In genomic region chr2:106104332-106105062, GRCh38 we compare ENCODE assay signal across 8 cellular contexts.
DNase-seq lines count a peak whose midpoint lies in the region; ATAC-seq, FAIRE-seq and TF ChIP-seq lines count a peak whose summit lies in the region.

No MANE protein-coding gene starts in this region.

- H2BK12ac ChIP-seq in mesenchymal stem cell (ENCODE audit: low read length in 2 of 2): no peak overlapping the region

- no peak overlapping the region for H3K14ac ChIP-seq in mesenchymal stem cell (ENCODE audit: low read length in 2 of 2)

- H3K23ac ChIP-seq in mesenchymal stem cell (ENCODE audit: low read length in 2 of 2): no peak overlapping the region

- no peak overlapping the region for H3K27ac ChIP-seq in effector memory CD4-positive, alpha-beta T cell (ENCODE audit: insufficient read depth, low read length, poor library complexity, severe bottlenecking)
- no peak overlapping the region for H3K27ac ChIP-seq in mesenchymal stem cell (ENCODE audit: low read length, poor library complexity, severe bottlenecking)
- no peak overlapping the region for H3K27ac ChIP-seq in stomach

- H2BK120ac ChIP-seq in mesenchymal stem cell (ENCODE audit: low read depth, low read length): no peak overlapping the region

- H2AK5ac ChIP-seq in mesenchymal stem cell (ENCODE audit: low read length, severe bottlenecking): no peak overlapping the region

- H3K4me3 ChIP-seq in effector memory CD4-positive, alpha-beta T cell (ENCODE audit: insufficient read depth, low read depth, low read length, poor library complexity, severe bottlenecking): no peak overlapping the region
- H3K4me3 ChIP-seq in mesenchymal stem cell (ENCODE audit: insufficient read depth in 1 of 2, low read depth in 1 of 2, low read length in 2 of 2) (no peak overlapping the region), stomach (no peak overlapping the region)

- peak; percentile 45 for ATAC-seq in HG03196 (IDR thresholded peaks at IDR 0.05; ENCODE audit: unreplicated experiment)

- no peaks in the 10 kb centered on the region for H3K27me3 ChIP-seq in effector memory CD4-positive, alpha-beta T cell (replicated peaks; ENCODE audit: control insufficient read depth, insufficient read depth, low read length, poor library complexity, severe bottlenecking)
- H3K27me3 ChIP-seq in mesenchymal stem cell (ENCODE audit: control insufficient read depth in 1 of 2, insufficient read depth in 1 of 2, low read length in 2 of 2) (no peaks in the 10 kb centered on the region), stomach (no peaks in the 10 kb centered on the region)

- H2AFZ ChIP-seq in mesenchymal stem cell (ENCODE audit: low read depth, low read length): no peak overlapping the region

- H3K9ac ChIP-seq in mesenchymal stem cell (ENCODE audit: low read length): no peak overlapping the region

- H3K9me3 ChIP-seq in effector memory CD4-positive, alpha-beta T cell (ENCODE audit: control insufficient read depth, low read length): no peaks in the 10 kb centered on the region
- H3K9me3 ChIP-seq in mesenchymal stem cell (ENCODE audit: control insufficient read depth, low read length) (no peaks in the 10 kb centered on the region), stomach (no peaks in the 10 kb centered on the region)

- peaks cover 10% of the 10 kb centered on the region for H3K79me1 ChIP-seq in mesenchymal stem cell (replicated peaks; ENCODE audit: low read length, poor library complexity, severe bottlenecking)

- no peak overlapping the region for H3K4ac ChIP-seq in mesenchymal stem cell (ENCODE audit: low read depth in 1 of 2, low read length in 2 of 2)

- FAIRE-seq in GM18507 (lab: Jason Lieb, UNC): peak; percentile 92

- H3K4me1 ChIP-seq in effector memory CD4-positive, alpha-beta T cell (ENCODE audit: control insufficient read depth, insufficient read depth, low read length, poor library complexity, severe bottlenecking): no peaks in the 10 kb centered on the region
- H3K4me1 ChIP-seq in mesenchymal stem cell (ENCODE audit: control insufficient read depth, insufficient read depth, low read depth, low read length) (peaks cover 13% of the 10 kb centered on the region), stomach (peaks cover 0 to 32% (median 13%) of the 10 kb centered on the region in 4 donors)

- H3K36me3 ChIP-seq in effector memory CD4-positive, alpha-beta T cell (ENCODE audit: control insufficient read depth, insufficient read depth, low read length): peaks cover 25% of the 10 kb centered on the region
- peaks cover 25 to 56% of the 10 kb centered on the region in 2 experiments for H3K36me3 ChIP-seq in mesenchymal stem cell (ENCODE audit: control insufficient read depth in 1 of 2, insufficient read depth in 2 of 2, low read depth in 1 of 2, low read length in 2 of 2)
- H3K36me3 ChIP-seq in stomach: peaks cover 0 to 39% (median 21%) of the 10 kb centered on the region in 4 donors

- no peak for TF ChIP-seq POLR2A in stomach (IDR thresholded peaks at IDR 0.05)

- H2BK5ac ChIP-seq in mesenchymal stem cell (ENCODE audit: low read depth, low read length, poor library complexity, severe bottlenecking): no peak overlapping the region

- no peak overlapping the region for H4K8ac ChIP-seq in mesenchymal stem cell (ENCODE audit: low read length)

- intact Hi-C loops in stomach (cut with DNase I; ENCODE audit: low total_unique reads): loop anchor here (5.0 to 10.0 kb wide), 2 partner anchors 433 to 480 kb away; no protein-coding TSS in a partner anchor

- peak; percentile 97 for TF ChIP-seq CTCF in AG09319 (IDR thresholded peaks at IDR 0.05; ENCODE audit: low read depth, low read length)
- peak in 6 of 7 experiments; percentile 78 to 98 (median 94) for TF ChIP-seq CTCF in stomach (IDR thresholded peaks at IDR 0.05)

- WGBS in mesenchymal stem cell: 66% methylated on average over 15 of the region's 16 CpGs
- 30 to 43% (median 38%) methylated on average over 16 of the region's 16 CpGs for WGBS in stomach, 5 donors

- no peak overlapping the region for H3K4me2 ChIP-seq in mesenchymal stem cell (ENCODE audit: low read length, poor library complexity, severe bottlenecking)

- no peak for TF ChIP-seq EP300 in stomach (IDR thresholded peaks at IDR 0.05)

- H4K91ac ChIP-seq in mesenchymal stem cell (ENCODE audit: low read length): no peak overlapping the region

- DNase-seq in AG09319 (ENCODE audit: extremely low read depth, low read depth) (peak; percentile 35), GM18507 (ENCODE audit: extremely low spot score, insufficient read length, low read depth) (peak; percentile 59), NCI-H526 treated with DMSO at 0.1 percent for 48 hours (lab: John Stamatoyannopoulos, UW) (peak; percentile 44), mesenchymal stem cell (peak; percentile 67), stomach (peak; percentile 74)
- peak; percentile 62 for DNase-seq in activated CD4-positive, alpha-beta T cell treated with anti-CD3 and anti-CD28 coated beads, Interleukin-2, amount 50 U/mL, for 1 hour
- peak; percentile 33 to 58 (median 41) for DNase-seq in effector memory CD4-positive, alpha-beta T cell

- no peak overlapping the region for H2BK15ac ChIP-seq in mesenchymal stem cell (ENCODE audit: low read depth, poor library complexity, severe bottlenecking)

- no peak overlapping the region for H3K18ac ChIP-seq in mesenchymal stem cell (ENCODE audit: low read depth in 1 of 2, low read length in 2 of 2)
